ENCODE assay signal across 28 cellular contexts in genomic region chr5:171221931-171222330, GRCh38.
"Had no signal": no experiment of that assay in that cellular context is flagged by ENCODE, and none has a peak within 500 bp of the region (broad histone marks: within the 10 kb centered on the region; RNA-seq: fewer than 3 reads in every experiment).

No MANE protein-coding gene starts in this region.

- H3K27me3 ChIP-seq: ascending aorta, breast epithelium, cardiac muscle cell, esophagus squamous epithelium, gastroesophageal sphincter had no signal

- H3K9me3 ChIP-seq: ascending aorta, breast epithelium, esophagus squamous epithelium, gastroesophageal sphincter, heart right ventricle had no signal

- H3K4me1 ChIP-seq: ascending aorta, breast epithelium, esophagus squamous epithelium, gastroesophageal sphincter had no signal

- H3K27ac ChIP-seq: ascending aorta, breast epithelium, cardiac muscle cell, coronary artery, epithelial cell of prostate, esophagus squamous epithelium, gastroesophageal sphincter, heart right ventricle had no signal

- ATAC-seq: activated CD4-positive, alpha-beta T cell treated with anti-CD3 and anti-CD28 coated beads for 36 hours; activated CD8-positive, alpha-beta memory T cell treated with anti-CD3 and anti-CD28 coated beads, Interleukin-2, amount 10 ng/mL, durations not matched to agents 7 days and 5 days; activated CD8-positive, alpha-beta T cell treated with anti-CD3 and anti-CD28 coated beads, Interleukin-2, amount 10 ng/mL, durations not matched to agents 7 days and 5 days; activated naive CD8-positive, alpha-beta T cell treated with anti-CD3 and anti-CD28 coated beads, Interleukin-2, amount 50 U/mL, for 24 hours; gastroesophageal sphincter; heart right ventricle had no signal

- H3K4me3 ChIP-seq: ascending aorta, breast epithelium, cardiac muscle cell, coronary artery, esophagus squamous epithelium, gastroesophageal sphincter, heart right ventricle had no signal

- H3K36me3 ChIP-seq: ascending aorta, breast epithelium, cardiac muscle cell, esophagus squamous epithelium, gastroesophageal sphincter, heart right ventricle had no signal

- DNase-seq: activated CD4-positive, alpha-beta memory T cell treated with anti-CD3 and anti-CD28 coated beads for 36 hours; activated CD4-positive, alpha-beta T cell treated with anti-CD3 and anti-CD28 coated beads for 36 hours; activated CD4-positive, alpha-beta T cell treated with anti-CD3 and anti-CD28 coated beads, Interleukin-2, amount 10 ng/mL, durations not matched to agents 24 days and 14 days; activated CD4-positive, CD25-positive, alpha-beta regulatory T cell; activated CD4-positive, CD25-positive, alpha-beta regulatory T cell treated with anti-CD3 and anti-CD28 coated beads, Interleukin-2, amount 50 U/mL, for 72 hours; activated CD8-positive, alpha-beta memory T cell treated with anti-CD3 and anti-CD28 coated beads, Interleukin-2, amount 10 ng/mL, durations not matched to agents 7 days and 5 days; activated CD8-positive, alpha-beta memory T cell treated with anti-CD3 and anti-CD28 coated beads, Interleukin-2, amount 50 U/mL, for 4 hours; activated CD8-positive, alpha-beta T cell treated with anti-CD3 and anti-CD28 coated beads, Interleukin-2, amount 10 ng/mL, durations not matched to agents 7 days and 5 days; activated effector memory CD4-positive, alpha-beta T cell treated with anti-CD3 and anti-CD28 coated beads, Interleukin-2, amount 50 U/mL, for 16 hours; activated naive CD4-positive, alpha-beta T cell treated with anti-CD3 and anti-CD28 coated beads for 36 hours; activated naive CD8-positive, alpha-beta T cell treated with anti-CD3 and anti-CD28 coated beads for 36 hours; activated naive CD8-positive, alpha-beta T cell treated with anti-CD3 and anti-CD28 coated beads, Interleukin-2, amount 50 U/mL, for 24 hours; activated T-cell treated with anti-CD3 and anti-CD28 coated beads, Interleukin-2, amount 50 U/mL, for 1 hour; activated T-cell treated with anti-CD3 and anti-CD28 coated beads, Interleukin-2, amount 50 U/mL, for 48 hours; central memory CD4-positive, alpha-beta T cell; cerebellar nuclear complex; dermis blood vessel endothelial cell; effector CD4-positive, alpha-beta T cell; esophagus squamous epithelium; foreskin melanocyte; heart right ventricle; T-helper 2 cell had no signal
